ENCODE assay signal across 8 cellular contexts in the genomic region with DNA sequence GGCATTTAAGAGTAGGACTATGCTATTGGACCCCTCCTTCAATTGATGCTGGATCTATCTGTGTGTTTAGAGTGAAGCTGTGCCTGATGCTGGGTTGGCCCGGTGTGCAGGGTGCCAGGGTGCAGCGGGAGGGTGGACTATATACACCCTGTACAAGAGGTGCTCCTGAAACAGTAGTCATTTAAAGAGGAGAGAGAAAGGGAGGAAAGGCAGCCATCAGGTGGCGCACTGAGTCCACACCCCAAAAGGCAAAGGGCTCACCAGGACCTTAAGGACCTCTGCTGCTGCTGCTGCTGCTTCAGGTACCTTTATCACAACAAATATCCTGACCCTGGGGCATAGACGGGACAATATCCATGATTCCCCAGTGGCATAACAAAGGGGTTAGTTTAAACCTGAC. TPM values are rescaled to one million over a fixed set of nuclear protein-coding genes. Genes with fewer than 3 reads are reported as not detected.
DNase-seq lines count a peak whose midpoint lies in the region; ATAC-seq and TF ChIP-seq lines count a peak whose summit lies in the region.

No MANE protein-coding gene starts in this region.

- H3K4me3 Mint-ChIP-seq in activated T-helper 1 cell treated with anti-CD3 and anti-CD28 coated beads, Interleukin-12 subunit alpha, Interleukin-12 subunit beta, Interleukin-2, Interleukin-4 antibody, amounts not matched to agents 30 ng/mL and 10 ng/mL and 1 ng/mL, durations not matched to agents 14 hours and 24 hours and 36 hours = no peak overlapping the region

- intact Hi-C loops in A673 (cut with micrococcal nuclease; ENCODE audit: unreplicated experiment) (no loop called here), lower lobe of right lung (cut with DNase I) (no loop called here)
- intact Hi-C loops in activated T-helper 1 cell treated with anti-CD3 and anti-CD28 coated beads, Interleukin-12 subunit alpha, Interleukin-12 subunit beta, Interleukin-2, Interleukin-4 antibody, amounts not matched to agents 30 ng/mL and 10 ng/mL and 1 ng/mL, durations not matched to agents 14 hours and 24 hours and 36 hours (cut with micrococcal nuclease) = loop anchor here (2.0 to 5.0 kb wide), 2 partner anchors 145 to 470 kb away; no protein-coding TSS in a partner anchor

- H3K9me3 ChIP-seq in A673 (ENCODE audit: low read depth, low read length, poor library complexity, severe bottlenecking) = peaks cover 11% of the 10 kb centered on the region
- peaks cover 26% of the 10 kb centered on the region for H3K9me3 ChIP-seq in lower lobe of right lung

- POLR2A ChIA-PET in A673 (lab: Charles Lee; ENCODE audit: low non-redundant PET) = no interaction called here

- CTCF ChIA-PET in A673 (lab: Charles Lee) = no interaction called here

- H3K4me1 Mint-ChIP-seq in activated T-helper 1 cell treated with anti-CD3 and anti-CD28 coated beads, Interleukin-12 subunit alpha, Interleukin-12 subunit beta, Interleukin-2, Interleukin-4 antibody, amounts not matched to agents 30 ng/mL and 10 ng/mL and 1 ng/mL, durations not matched to agents 14 hours and 24 hours and 36 hours (ENCODE audit: low read depth) = no peaks in the 10 kb centered on the region

- H3K27ac Mint-ChIP-seq in activated T-helper 1 cell treated with anti-CD3 and anti-CD28 coated beads, Interleukin-12 subunit alpha, Interleukin-12 subunit beta, Interleukin-2, Interleukin-4 antibody, amounts not matched to agents 30 ng/mL and 10 ng/mL and 1 ng/mL, durations not matched to agents 14 hours and 24 hours and 36 hours = no peak overlapping the region

- H3K27me3 ChIP-seq in A673 (replicated peaks; ENCODE audit: insufficient read depth, low read depth, low read length, poor library complexity) (no peaks in the 10 kb centered on the region), lower lobe of right lung (ENCODE audit: low read depth) (no peaks in the 10 kb centered on the region)

- TF ChIP-seq CTCF in A673 (conservative IDR thresholded peaks at IDR 0.05; ENCODE audit: low read depth, low read length) (peak; percentile 41; the same call in 1 of the 2 replicates), lower lobe of right lung (IDR thresholded peaks at IDR 0.05) (peak; percentile 32)

- H3K27me3 Mint-ChIP-seq in activated T-helper 1 cell treated with anti-CD3 and anti-CD28 coated beads, Interleukin-12 subunit alpha, Interleukin-12 subunit beta, Interleukin-2, Interleukin-4 antibody, amounts not matched to agents 30 ng/mL and 10 ng/mL and 1 ng/mL, durations not matched to agents 14 hours and 24 hours and 36 hours (ENCODE audit: insufficient read depth) = no peaks in the 10 kb centered on the region

- H3K36me3 Mint-ChIP-seq in activated T-helper 1 cell treated with anti-CD3 and anti-CD28 coated beads, Interleukin-12 subunit alpha, Interleukin-12 subunit beta, Interleukin-2, Interleukin-4 antibody, amounts not matched to agents 30 ng/mL and 10 ng/mL and 1 ng/mL, durations not matched to agents 14 hours and 24 hours and 36 hours (ENCODE audit: low read depth) = peaks cover 2% of the 10 kb centered on the region

- H3K27ac ChIP-seq in A673 (ENCODE audit: low read depth, low read length, poor library complexity, severe bottlenecking) (no peak overlapping the region), lower lobe of right lung (no peak overlapping the region)

- peak; percentile 66 to 73 for ATAC-seq in lower lobe of right lung
- ATAC-seq in HG02759 (IDR thresholded peaks at IDR 0.05; ENCODE audit: unreplicated experiment) = no peak
- no peak for ATAC-seq in HG02588 (IDR thresholded peaks at IDR 0.05; ENCODE audit: unreplicated experiment)

- peaks cover 63% of the 10 kb centered on the region for H3K9me3 Mint-ChIP-seq in activated T-helper 1 cell treated with anti-CD3 and anti-CD28 coated beads, Interleukin-12 subunit alpha, Interleukin-12 subunit beta, Interleukin-2, Interleukin-4 antibody, amounts not matched to agents 30 ng/mL and 10 ng/mL and 1 ng/mL, durations not matched to agents 14 hours and 24 hours and 36 hours

- H3K4me1 ChIP-seq in A673 (ENCODE audit: insufficient read depth, low read length, poor library complexity, severe bottlenecking) (no peaks in the 10 kb centered on the region), lower lobe of right lung (no peaks in the 10 kb centered on the region)

- H3K4me3 ChIP-seq in A673 (ENCODE audit: low read depth, low read length, poor library complexity, severe bottlenecking) (no peak overlapping the region), lower lobe of right lung (no peak overlapping the region)

- H3K36me3 ChIP-seq in A673 (ENCODE audit: insufficient read depth, low read length, poor library complexity, severe bottlenecking) (no peaks in the 10 kb centered on the region), lower lobe of right lung (no peaks in the 10 kb centered on the region)

- DNase-seq in A673 (ENCODE audit: low spot score) (peak; percentile 15), NCI-H748 treated with DMSO at 0.1 percent for 48 hours (lab: John Stamatoyannopoulos, UW) (peak; percentile 35), lower lobe of right lung (peak; percentile 52), NCI-H226 (no peak), SHP77 treated with DMSO at 0.1 percent for 48 hours (lab: John Stamatoyannopoulos, UW) (no peak)
- DNase-seq in activated T-helper 1 cell treated with anti-CD3 and anti-CD28 coated beads, Interleukin-12 subunit alpha, Interleukin-12 subunit beta, Interleukin-2, Interleukin-4 antibody, amounts not matched to agents 30 ng/mL and 10 ng/mL and 1 ng/mL, durations not matched to agents 14 hours and 24 hours and 36 hours (ENCODE audit: low spot score) = peak; percentile 13

- BruUV-seq in A673 (replicated peaks; lab: Mats Ljungman, UMichigan) = no TSS peak

RNA-seq across cellular contexts. Expression of a gene that starts 39.4 kb away (rescaled TPM):
- total RNA-seq in A673 (2021) (9.6 and 12.2 TPM in 2 replicates), lower lobe of right lung (14.9 TPM)
- 10.1 and 10.8 TPM in 2 replicates for total RNA-seq in activated T-helper 1 cell treated with anti-CD3 and anti-CD28 coated beads, Interleukin-12 subunit alpha, Interleukin-12 subunit beta, Interleukin-2, Interleukin-4 antibody, amounts not matched to agents 30 ng/mL and 10 ng/mL and 1 ng/mL, durations not matched to agents 14 hours and 24 hours and 36 hours

RNA-seq across cellular contexts. Expression of a gene that starts 45.7 kb away (rescaled TPM):
- total RNA-seq in A673 (2021) (9.1 and 11.1 TPM in 2 replicates), lower lobe of right lung (8.4 TPM)
- total RNA-seq in activated T-helper 1 cell treated with anti-CD3 and anti-CD28 coated beads, Interleukin-12 subunit alpha, Interleukin-12 subunit beta, Interleukin-2, Interleukin-4 antibody, amounts not matched to agents 30 ng/mL and 10 ng/mL and 1 ng/mL, durations not matched to agents 14 hours and 24 hours and 36 hours = 2.5 and 2.9 TPM in 2 replicates

Comparison
In these comparisons a context has a peak if more than half of its experiments do, and no peak if none do; other contexts are left out.
1. DNase-seq: peak in A673 (single experiment), NCI-H748 treated with DMSO at 0.1 percent for 48 hours (single experiment), activated T-helper 1 cell treated with anti-CD3 and anti-CD28 coated beads, Interleukin-12 subunit alpha, Interleukin-12 subunit beta, Interleukin-2, Interleukin-4 antibody, amounts not matched to agents 30 ng/mL and 10 ng/mL and 1 ng/mL, durations not matched to agents 14 hours and 24 hours and 36 hours (single experiment) and lower lobe of right lung (single experiment); none in NCI-H226 (single experiment) and SHP77 treated with DMSO at 0.1 percent for 48 hours (single experiment).
2. ATAC-seq: peak in lower lobe of right lung (2 of 2); none in HG02759 (single experiment) and HG02588 (single experiment).